Comparison of ENCODE assay signal across 12 cellular contexts in the genomic region with DNA sequence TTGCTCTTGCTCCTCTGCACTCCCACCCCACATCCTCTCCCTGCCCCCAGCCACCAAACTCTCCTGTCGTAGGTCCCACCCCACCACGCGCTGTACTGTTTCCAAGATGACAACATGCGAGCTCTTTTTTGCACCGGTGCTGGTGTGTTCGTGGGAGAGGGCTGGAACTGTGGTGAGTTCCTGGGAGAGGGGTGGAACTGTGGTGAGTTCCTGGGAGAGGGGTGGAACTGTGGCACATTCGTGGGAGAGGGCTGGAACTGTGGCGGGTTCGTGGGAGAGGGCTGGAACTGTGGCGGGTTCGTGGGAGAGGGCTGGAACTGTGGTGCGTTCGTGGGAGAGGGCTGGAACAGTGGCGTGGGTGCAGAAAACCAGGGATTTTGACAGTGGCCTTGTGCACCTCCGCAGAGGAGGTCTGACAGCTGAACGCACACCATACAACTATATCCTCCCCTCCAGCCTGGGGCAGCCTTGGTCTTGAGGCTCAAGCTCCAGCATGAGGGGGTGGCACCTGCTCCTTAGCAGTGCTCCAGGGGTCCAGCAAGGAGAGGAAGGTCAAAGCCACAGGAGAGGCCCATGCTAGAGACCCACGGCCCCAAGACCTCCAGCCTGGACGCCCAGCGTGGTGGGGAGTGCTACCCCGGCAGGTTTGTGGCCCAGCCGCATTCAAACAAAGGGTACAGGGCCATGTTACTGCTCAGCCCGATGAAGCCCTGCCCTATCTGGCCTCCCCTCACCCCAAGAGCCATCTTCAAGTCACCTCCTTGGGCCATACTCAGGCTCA. TPM values are rescaled to one million over a fixed set of nuclear protein-coding genes. Genes with fewer than 3 reads are reported as not detected.
A peak's percentile ranks its signal among the peaks of the same experiment; 100 is the strongest.
DNase-seq lines count a peak whose midpoint lies in the region; ATAC-seq, FAIRE-seq and TF ChIP-seq lines count a peak whose summit lies in the region.
"Had no signal": no experiment of that assay in that cellular context is flagged by ENCODE, and none has a peak within 500 bp of the region (broad histone marks: within the 10 kb centered on the region; RNA-seq: fewer than 3 reads in every experiment).

No MANE protein-coding gene starts in this region.

- no peak for TF ChIP-seq EP300 in A549 (IDR thresholded peaks at IDR 0.05)

- H3K4me1 Mint-ChIP-seq in HFFc6 (ENCODE audit: low read depth) (peaks cover 82% of the 10 kb centered on the region), nephron (peaks cover 54% of the 10 kb centered on the region)
- H3K4me1 Mint-ChIP-seq in dendritic cell treated with granulocyte-macrophage colony-stimulating factor and Interleukin-4, amounts not matched to agents 40 ng/mL and 50 ng/mL, for 4 days (ENCODE audit: low read depth) = peaks cover 93% of the 10 kb centered on the region

- H3K27me3 Mint-ChIP-seq in HFFc6 (ENCODE audit: insufficient read depth) (peaks cover 7% of the 10 kb centered on the region), nephron (ENCODE audit: low read depth) (no peaks in the 10 kb centered on the region)
- no peaks in the 10 kb centered on the region for H3K27me3 Mint-ChIP-seq in dendritic cell treated with granulocyte-macrophage colony-stimulating factor and Interleukin-4, amounts not matched to agents 40 ng/mL and 50 ng/mL, for 4 days

- intact Hi-C loops in dendritic cell treated with granulocyte-macrophage colony-stimulating factor and Interleukin-4, amounts not matched to agents 40 ng/mL and 50 ng/mL, for 4 days (cut with micrococcal nuclease) = loop anchor here (5.0 kb wide), 1 partner anchor 48 kb away; a partner anchor contains a TSS

- TF ChIP-seq POLR2A in A549 (IDR thresholded peaks at IDR 0.05; ENCODE audit: low read length) = no peak

- no peak for TF ChIP-seq RAD21 in A549 (conservative IDR thresholded peaks at IDR 0.05 in 1 of 2, IDR thresholded peaks at IDR 0.05 in 1 of 2)

- no peak for FAIRE-seq in A549 (lab: Jason Lieb, UNC)
- FAIRE-seq: islet of Langerhans had no signal

- H3K4me3 Mint-ChIP-seq in HFFc6 = no peak overlapping the region
- H3K4me3 Mint-ChIP-seq in dendritic cell treated with granulocyte-macrophage colony-stimulating factor and Interleukin-4, amounts not matched to agents 40 ng/mL and 50 ng/mL, for 4 days = peak overlapping the region; percentile 54
- H3K4me3 Mint-ChIP-seq in nephron = no peak overlapping the region

- H3K27ac Mint-ChIP-seq in HFFc6 (peak overlapping the region; percentile 48), nephron (peak overlapping the region; percentile 27 to 78 (median 74))
- peak overlapping the region; percentile 94 for H3K27ac Mint-ChIP-seq in dendritic cell treated with granulocyte-macrophage colony-stimulating factor and Interleukin-4, amounts not matched to agents 40 ng/mL and 50 ng/mL, for 4 days

- ATAC-seq in A549 = peak; percentile 10 to 20; a peak in 3 of 6 replicates
- ATAC-seq: psoas muscle had no signal

- peaks cover 54% of the 10 kb centered on the region for H3K36me3 Mint-ChIP-seq in HFFc6 (ENCODE audit: low read depth)
- H3K36me3 Mint-ChIP-seq in dendritic cell treated with granulocyte-macrophage colony-stimulating factor and Interleukin-4, amounts not matched to agents 40 ng/mL and 50 ng/mL, for 4 days (ENCODE audit: low read depth) = peaks cover 51% of the 10 kb centered on the region
- peaks cover 20% of the 10 kb centered on the region for H3K36me3 Mint-ChIP-seq in nephron (ENCODE audit: low read depth)

- peak overlapping the region in 1 of 2 experiments; percentile 51; a peak in 1 of 6 replicates for H3K27ac ChIP-seq in A549

- POLR2A ChIA-PET in A549 (lab: Yijun Ruan, JAX) = no interaction called here

- peaks cover 36% of the 10 kb centered on the region for H3K4me1 ChIP-seq in A549

- CTCF ChIA-PET in A549 (lab: Yijun Ruan, JAX) = interaction anchor here (1.0 to 38.0 kb wide), 4 partner anchors 15 to 179 kb away, joined by 3 to 480 read pairs (median 82); no protein-coding TSS in a partner anchor

- no peak overlapping the region for H3K4me2 ChIP-seq in A549

- DNase-seq in A549 (ENCODE audit: low read depth in 1 of 2, low spot score in 1 of 2) (no peak), HFFc6 (no peak), NCI-H128 (lab: John Stamatoyannopoulos, UW; ENCODE audit: unreplicated experiment) (no peak), NCI-H187 treated with DMSO at 0.1 percent for 48 hours (lab: John Stamatoyannopoulos, UW) (no peak), RKO (ENCODE audit: low spot score) (no peak)
- no peak for DNase-seq in stimulated activated naive CD4-positive, alpha-beta T cell treated with Interleukin-2 at 50 U/mL for 16 hours (lab: John Stamatoyannopoulos, UW)
- DNase-seq: NCI-H1930; NK-92 treated with Interleukin-12 subunit alpha and Interleukin-12 subunit beta, amount 100 ng/mL, for 24 hours; psoas muscle had no signal

- 91% methylated on average over 22 of the region's 22 CpGs for WGBS in A549 (ENCODE audit: missing lambda C conversion rate)

- peaks cover 7% of the 10 kb centered on the region; the same call in 2 of the 3 replicates for H3K9me3 ChIP-seq in A549
- H3K9me3 ChIP-seq: psoas muscle had no signal

- TF ChIP-seq CTCF in A549 (IDR thresholded peaks at IDR 0.05) (no peak), HFFc6 (IDR thresholded peaks at IDR 0.05) (no peak), nephron (IDR thresholded peaks at IDR 0.05; ENCODE audit: unreplicated experiment in 3 of 3) (no peak)

- H3K9me3 Mint-ChIP-seq in HFFc6 (peaks cover 9% of the 10 kb centered on the region), nephron (peaks cover 3% of the 10 kb centered on the region)
- peaks cover 14% of the 10 kb centered on the region for H3K9me3 Mint-ChIP-seq in dendritic cell treated with granulocyte-macrophage colony-stimulating factor and Interleukin-4, amounts not matched to agents 40 ng/mL and 50 ng/mL, for 4 days

- no peak overlapping the region for H3K4me3 ChIP-seq in A549
- H3K4me3 ChIP-seq: psoas muscle had no signal

TF ChIP-seq in A549, 52 proteins besides CTCF, POLR2A, EP300 and RAD21:
- TF ChIP-seq POLR2AphosphoS2 (conservative IDR thresholded peaks at IDR 0.05; ENCODE audit: low read length) = no peak
- no peak for TF ChIP-seq FOSB (CRISPR knock-in tag; IDR thresholded peaks at IDR 0.05)
- no peak for TF ChIP-seq JUNB (IDR thresholded peaks at IDR 0.05)

RNA-seq across cellular contexts. Expression of a gene that starts 50.1 kb away (rescaled TPM):
- 207 and 208 TPM in 2 replicates for polyA plus RNA-seq in A549 (2011; rRNA removed)
- 265 and 286 TPM in 2 replicates for polyA plus RNA-seq in A549 (2012; cell fraction: cytosol; rRNA removed)
- polyA plus RNA-seq in A549 (2012; cell fraction: nucleus; rRNA removed) = 559 and 760 TPM in 2 replicates
- polyA plus RNA-seq in A549 (2017; fragmentation: RNase III; extraction: RNeasy Plus Mini Kit Qiagen cat#74134 plus additional on column Dnase treatment) = 245 to 269 TPM (median 252 TPM) in 3 replicates
- 580 and 586 TPM in 2 replicates for polyA minus RNA-seq in A549 (2011; rRNA and poly(A)+ RNA removed)
- total RNA-seq in HFFc6 (2021; fragmentation: NEBNext Ultra II Directional; extraction: Animal tissue kit (Norgen Biotek cat#: 25700)) = 100 to 1,000 TPM; 749 to 847 (median 825) TPM
